16 cellular contexts compared by ENCODE assay signal in the genomic region with DNA sequence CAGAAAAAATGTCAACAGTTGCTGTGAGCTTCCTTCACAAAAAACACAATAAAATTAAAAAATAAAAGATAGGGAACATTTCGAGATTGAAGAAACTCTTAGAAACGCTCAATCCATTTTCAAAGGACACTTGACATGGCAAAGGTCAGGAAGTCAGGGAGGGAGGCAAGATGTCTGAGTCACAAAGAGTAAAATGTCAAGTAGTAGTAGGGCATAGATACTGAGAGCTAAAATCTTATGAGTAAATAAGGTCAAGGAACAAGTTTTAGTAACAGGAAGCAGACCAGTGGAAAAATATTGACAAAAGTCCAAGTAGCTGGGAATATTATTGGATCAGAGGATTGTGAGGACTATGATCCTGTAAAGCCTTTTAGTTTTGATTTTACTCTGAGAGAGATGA.
DNase-seq lines count a peak whose midpoint lies in the region; ATAC-seq, FAIRE-seq and TF ChIP-seq lines count a peak whose summit lies in the region.
"Had no signal": no experiment of that assay in that cellular context is flagged by ENCODE, and none has a peak within 500 bp of the region (broad histone marks: within the 10 kb centered on the region; RNA-seq: fewer than 3 reads in every experiment).

No MANE protein-coding gene starts in this region.

- POLR2A ChIA-PET in GM10248 (lab: Yijun Ruan, JAX): no interaction called here

- no peak for DNase-seq in heart right ventricle
- DNase-seq in right atrium auricular region (ENCODE audit: low spot score): no peak
- no peak for DNase-seq in astrocyte (ENCODE audit: low read depth)
- no peak for DNase-seq in lung (ENCODE audit: low spot score)
- DNase-seq in MM.1S: no peak
- DNase-seq in NAMALWA (ENCODE audit: low spot score): no peak
- no peak for DNase-seq in GM10248 (ENCODE audit: extremely low spot score)
- DNase-seq in NCI-H2081 (lab: John Stamatoyannopoulos, UW): no peak
- DNase-seq: 8988T, NCI-H1417, NCI-H1930, NCI-H2171 treated with DMSO at 0.1 percent for 48 hours, RPMI8226, SJCRH30 had no signal

- CTCF ChIA-PET in GM10248 (lab: Yijun Ruan, JAX): no interaction called here

- H3K27ac ChIP-seq in heart right ventricle: peak overlapping the region in 6 of 10 donors; percentile 5 to 64 (median 36)
- H3K27ac ChIP-seq in right atrium auricular region: peak overlapping the region in 1 of 2 donors; percentile 54
- no peak overlapping the region for H3K27ac ChIP-seq in astrocyte (ENCODE audit: low read depth, low read length)
- H3K27ac ChIP-seq in lung (ENCODE audit: low read depth in 1 of 2, low read length in 1 of 2): no peak overlapping the region
- no peak overlapping the region for H3K27ac ChIP-seq in MM.1S (ENCODE audit: low read length)
- H3K27ac ChIP-seq: BLaER1 treated with 17β-estradiol and CSF1 and Interleukin-3, amounts not matched to agents 10 nM and 100 nM; SJCRH30 had no signal

- no peaks in the 10 kb centered on the region for H3K9me3 ChIP-seq in heart right ventricle
- H3K9me3 ChIP-seq in right atrium auricular region: no peaks in the 10 kb centered on the region
- no peaks in the 10 kb centered on the region for H3K9me3 ChIP-seq in astrocyte (ENCODE audit: insufficient read depth, low read depth, low read length)
- H3K9me3 ChIP-seq in lung (ENCODE audit: control insufficient read depth in 2 of 2, insufficient read depth in 1 of 2, low read length in 1 of 2): no peaks in the 10 kb centered on the region
- H3K9me3 ChIP-seq in MM.1S (replicated peaks; ENCODE audit: insufficient read depth, low read length): no peaks in the 10 kb centered on the region
- H3K9me3 ChIP-seq: BLaER1 treated with 17β-estradiol and CSF1 and Interleukin-3, amounts not matched to agents 10 nM and 100 nM; SJCRH30 had no signal

- H3F3A ChIP-seq in MM.1S (ENCODE audit: insufficient read depth, low read length): no peaks in the 10 kb centered on the region

- H3K4me3 ChIP-seq in heart right ventricle (no peak overlapping the region), right atrium auricular region (no peak overlapping the region), astrocyte (ENCODE audit: insufficient read depth, low read depth, low read length) (no peak overlapping the region), lung (no peak overlapping the region), MM.1S (ENCODE audit: low read length) (no peak overlapping the region)
- H3K4me3 ChIP-seq: BLaER1 treated with 17β-estradiol and CSF1 and Interleukin-3, amounts not matched to agents 10 nM and 100 nM; SJCRH30 had no signal

- no peak overlapping the region for H3K4me2 ChIP-seq in astrocyte (ENCODE audit: low read length)
- no peak overlapping the region for H3K4me2 ChIP-seq in MM.1S (ENCODE audit: low read depth, low read length)

- H4K20me1 ChIP-seq in astrocyte (ENCODE audit: insufficient read depth, low read length) (no peaks in the 10 kb centered on the region), MM.1S (ENCODE audit: insufficient read depth, low read length) (no peaks in the 10 kb centered on the region)
- H4K20me1 ChIP-seq: BLaER1 treated with 17β-estradiol and CSF1 and Interleukin-3, amounts not matched to agents 10 nM and 100 nM had no signal

- H3K27me3 ChIP-seq in heart right ventricle (no peaks in the 10 kb centered on the region), right atrium auricular region (no peaks in the 10 kb centered on the region), astrocyte (ENCODE audit: insufficient read depth, low read length) (no peaks in the 10 kb centered on the region), lung (ENCODE audit: control insufficient read depth, insufficient read depth) (no peaks in the 10 kb centered on the region), MM.1S (replicated peaks; ENCODE audit: insufficient read depth, low read length) (no peaks in the 10 kb centered on the region)
- H3K27me3 ChIP-seq: BLaER1 treated with 17β-estradiol and CSF1 and Interleukin-3, amounts not matched to agents 10 nM and 100 nM; SJCRH30 had no signal

- no peaks in the 10 kb centered on the region for H3K9me3 Mint-ChIP-seq in astrocyte (ENCODE audit: unreplicated experiment)

- ATAC-seq in heart right ventricle (peak in 2 of 8 donors; percentile 17 to 80), lung (ENCODE audit: insufficient read depth, low FRiP score) (peak; percentile 75)

- H3K36me3 Mint-ChIP-seq in astrocyte (ENCODE audit: low read depth, unreplicated experiment): no peaks in the 10 kb centered on the region

- H3K9ac ChIP-seq in astrocyte (ENCODE audit: low read length): no peak overlapping the region
- H3K9ac ChIP-seq in MM.1S (ENCODE audit: low read length): no peak overlapping the region
- H3K9ac ChIP-seq: BLaER1 treated with 17β-estradiol and CSF1 and Interleukin-3, amounts not matched to agents 10 nM and 100 nM had no signal

- intact Hi-C loops in heart right ventricle (cut with DNase I): no loop called here

- WGBS in heart right ventricle, 2 donors: 56 to 69% methylated on average over 2 of the region's 2 CpGs
- 63 to 70% methylated on average over 2 of the region's 2 CpGs for WGBS in lung, 2 donors

- TF ChIP-seq CTCF in heart right ventricle (IDR thresholded peaks at IDR 0.05): no peak
- TF ChIP-seq CTCF in right atrium auricular region (IDR thresholded peaks at IDR 0.05): no peak
- no peak for TF ChIP-seq CTCF in astrocyte (IDR thresholded peaks at IDR 0.05; ENCODE audit: insufficient read depth, low read depth, low read length)
- no peak for TF ChIP-seq CTCF in lung (IDR thresholded peaks at IDR 0.05; ENCODE audit: control extremely low read depth, extremely low read depth)
- TF ChIP-seq CTCF in MM.1S (IDR thresholded peaks at IDR 0.05; ENCODE audit: low read length): no peak
- no peak for TF ChIP-seq CTCF in GM10248 (IDR thresholded peaks at IDR 0.05; ENCODE audit: control extremely low read depth, extremely low read depth, low read depth, missing control alignments)

- no peaks in the 10 kb centered on the region for H3K4me1 ChIP-seq in heart right ventricle
- no peaks in the 10 kb centered on the region for H3K4me1 ChIP-seq in right atrium auricular region
- H3K4me1 ChIP-seq in astrocyte (ENCODE audit: insufficient read depth, low read length): peaks cover 5% of the 10 kb centered on the region
- peaks cover 0 to 3% of the 10 kb centered on the region in 2 donors for H3K4me1 ChIP-seq in lung (ENCODE audit: control insufficient read depth in 2 of 2, insufficient read depth in 2 of 2, low read length in 2 of 2)
- no peaks in the 10 kb centered on the region for H3K4me1 ChIP-seq in MM.1S (ENCODE audit: low read length)
- H3K4me1 ChIP-seq: SJCRH30 had no signal

- H3K9me2 ChIP-seq in MM.1S (replicated peaks; ENCODE audit: insufficient read depth, low read length): no peaks in the 10 kb centered on the region

- no peak overlapping the region for H3K4me3 Mint-ChIP-seq in astrocyte (ENCODE audit: unreplicated experiment)

- no peak for FAIRE-seq in astrocyte (lab: Jason Lieb, UNC)
- FAIRE-seq: GM18507 had no signal

- no peaks in the 10 kb centered on the region for H3K36me3 ChIP-seq in heart right ventricle
- H3K36me3 ChIP-seq in right atrium auricular region: no peaks in the 10 kb centered on the region
- no peaks in the 10 kb centered on the region for H3K36me3 ChIP-seq in astrocyte (ENCODE audit: insufficient read depth, low read length)
- no peaks in the 10 kb centered on the region for H3K36me3 ChIP-seq in lung (ENCODE audit: control insufficient read depth in 2 of 2, insufficient read depth in 2 of 2, low read length in 2 of 2)
- H3K36me3 ChIP-seq in MM.1S (replicated peaks; ENCODE audit: insufficient read depth, low read length): no peaks in the 10 kb centered on the region
- H3K36me3 ChIP-seq: BLaER1 treated with 17β-estradiol and CSF1 and Interleukin-3, amounts not matched to agents 10 nM and 100 nM; SJCRH30 had no signal

- H3K27me3 Mint-ChIP-seq in astrocyte (ENCODE audit: low read depth, unreplicated experiment): no peaks in the 10 kb centered on the region

- peaks cover 30% of the 10 kb centered on the region for H3K4me1 Mint-ChIP-seq in astrocyte (ENCODE audit: low read depth, unreplicated experiment)

- H3K27ac Mint-ChIP-seq in astrocyte (ENCODE audit: unreplicated experiment): peak overlapping the region; percentile 77

- H2AFZ ChIP-seq in astrocyte (ENCODE audit: low read depth, low read length) (no peak overlapping the region), MM.1S (ENCODE audit: low read length) (no peak overlapping the region)

- no peaks in the 10 kb centered on the region for H3K79me2 ChIP-seq in astrocyte (ENCODE audit: insufficient read depth, low read length)
- no peaks in the 10 kb centered on the region for H3K79me2 ChIP-seq in MM.1S (ENCODE audit: low read length)

Comparison
In these comparisons a context has a peak if more than half of its experiments do, and no peak if none do; other contexts are left out.
1. H3K27ac ChIP-seq: peak in heart right ventricle (6 of 10); none in astrocyte (single experiment), lung (0 of 2) and MM.1S (single experiment).